In genomic region chr2:205759286-205759685, GRCh38 we compare ENCODE assay signal across 22 cellular contexts.
A peak's percentile ranks its signal among the peaks of the same experiment; 100 is the strongest.
DNase-seq lines count a peak whose midpoint lies in the region; ATAC-seq and TF ChIP-seq lines count a peak whose summit lies in the region.
"Had no signal": no experiment of that assay in that cellular context is flagged by ENCODE, and none has a peak within 500 bp of the region (broad histone marks: within the 10 kb centered on the region; RNA-seq: fewer than 3 reads in every experiment).

No MANE protein-coding gene starts in this region.

- no peaks in the 10 kb centered on the region for H3K4me1 Mint-ChIP-seq in CD4-positive, alpha-beta T cell (ENCODE audit: low read depth)
- H3K4me1 Mint-ChIP-seq: B cell had no signal

- H3K27me3 Mint-ChIP-seq in CD4-positive, alpha-beta T cell = peaks cover 36% of the 10 kb centered on the region

- TF ChIP-seq CTCF in coronary artery (IDR thresholded peaks at IDR 0.05) = no peak
- TF ChIP-seq CTCF in CD4-positive, alpha-beta T cell (IDR thresholded peaks at IDR 0.05) = no peak

- H3K9ac ChIP-seq in rectal smooth muscle tissue (ENCODE audit: low read length) = no peak overlapping the region

- H3K27ac Mint-ChIP-seq in CD4-positive, alpha-beta T cell = no peak overlapping the region
- H3K27ac Mint-ChIP-seq: B cell had no signal

- peak overlapping the region; percentile 87 to 91 for H3K27ac ChIP-seq in coronary artery
- H3K27ac ChIP-seq in rectal smooth muscle tissue (ENCODE audit: low read depth, low read length) = peak overlapping the region; percentile 74
- H3K27ac ChIP-seq in CD4-positive, alpha-beta T cell (ENCODE audit: low read depth, low read length) = no peak overlapping the region
- H3K27ac ChIP-seq: HL-60 had no signal

- H3K4me1 ChIP-seq in rectal smooth muscle tissue (ENCODE audit: control insufficient read depth, insufficient read depth, low read length) = peaks cover 56% of the 10 kb centered on the region

- peaks cover under 1% of the 10 kb centered on the region for H3K36me3 ChIP-seq in rectal smooth muscle tissue (ENCODE audit: control insufficient read depth, insufficient read depth, low read length)

- no peak overlapping the region for H3K4me3 Mint-ChIP-seq in CD4-positive, alpha-beta T cell
- H3K4me3 Mint-ChIP-seq: B cell had no signal

- CTCF ChIA-PET in CD4-positive, alpha-beta T cell (lab: Charles Lee) = no interaction called here

- ATAC-seq in CD4-positive, alpha-beta T cell (ENCODE audit: poor library complexity) = no peak
- ATAC-seq: A549, Panc1 had no signal

- H3K36me3 Mint-ChIP-seq in CD4-positive, alpha-beta T cell (ENCODE audit: low read depth) = no peaks in the 10 kb centered on the region

- H3K4me3 ChIP-seq in coronary artery (no peak overlapping the region), rectal smooth muscle tissue (ENCODE audit: low read length) (no peak overlapping the region)
- H3K4me3 ChIP-seq: A549 had no signal

- H3K9me3 ChIP-seq in CD4-positive, alpha-beta T cell (ENCODE audit: control insufficient read depth, low read length) = no peaks in the 10 kb centered on the region
- H3K9me3 ChIP-seq: A549 had no signal

- intact Hi-C loops in CD4-positive, alpha-beta T cell (cut with DNase I, micrococcal nuclease) = no loop called here

- POLR2A ChIA-PET in CD4-positive, alpha-beta T cell (lab: Charles Lee) = no interaction called here

- no peaks in the 10 kb centered on the region for H3K9me3 Mint-ChIP-seq in CD4-positive, alpha-beta T cell

- no peaks in the 10 kb centered on the region for H3K27me3 ChIP-seq in rectal smooth muscle tissue (ENCODE audit: control insufficient read depth, insufficient read depth, low read length)
- H3K27me3 ChIP-seq in CD4-positive, alpha-beta T cell (ENCODE audit: control insufficient read depth, insufficient read depth, low read length) = peaks cover 7% of the 10 kb centered on the region

- peak; percentile 9 for DNase-seq in DMS 273 treated with DMSO at 0.1 percent for 48 hours (lab: John Stamatoyannopoulos, UW)
- DNase-seq in coronary artery (ENCODE audit: low spot score) = no peak
- peak; percentile 68 for DNase-seq in left kidney (ENCODE audit: low read depth, low spot score)
- no peak for DNase-seq in CD4-positive, alpha-beta T cell
- DNase-seq in NK-92 (lab: John Stamatoyannopoulos, UW; ENCODE audit: unreplicated experiment) = no peak
- DNase-seq in NCI-H2196 (lab: John Stamatoyannopoulos, UW; ENCODE audit: unreplicated experiment) = no peak
- DNase-seq in DMS79 treated with DMSO at 0.1 percent for 48 hours (lab: John Stamatoyannopoulos, UW) = no peak
- DNase-seq: DND-41, GOT3, HCEC 1CT, KBM-7, NCI-H1092 treated with DMSO at 0.1 percent for 48 hours, NCI-H1436 treated with DMSO at 0.1 percent for 48 hours, NCI-H1930, NCI-H2227 treated with DMSO at 0.1 percent for 48 hours, NCI-H510A, NCI-H774 had no signal

Comparison
In these comparisons a context has a peak if more than half of its experiments do, and no peak if none do; other contexts are left out.
1. DNase-seq: peak in DMS 273 treated with DMSO at 0.1 percent for 48 hours (single experiment) and left kidney (single experiment); none in coronary artery (single experiment), CD4-positive, alpha-beta T cell (0 of 10), NK-92 (single experiment), NCI-H2196 (single experiment) and DMS79 treated with DMSO at 0.1 percent for 48 hours (single experiment).